In genomic region chr11:64503354-64503753, GRCh38 we compare ENCODE assay signal across 34 cellular contexts. TPM values are rescaled to one million over a fixed set of nuclear protein-coding genes. Genes with fewer than 3 reads are reported as not detected.
"Had no signal": no experiment of that assay in that cellular context is flagged by ENCODE, and none has a peak within 500 bp of the region (broad histone marks: within the 10 kb centered on the region; RNA-seq: fewer than 3 reads in every experiment).

No MANE protein-coding gene starts in this region.

- H3K4me1 ChIP-seq: gastrocnemius medialis, parathyroid adenoma, prostate gland, right atrium auricular region, sigmoid colon, testis, tibial artery had no signal

- H3K36me3 Mint-ChIP-seq: mesothelial cell of epicardium; natural killer cell treated with Interleukin-12 subunit alpha and Interleukin-12 subunit beta and Interleukin-15 and Interleukin-18, amount 100 ng/mL, for 72 hours; type B pancreatic cell had no signal

- H3K4me1 Mint-ChIP-seq: endodermal cell; mesothelial cell of epicardium; neural crest cell; stimulated activated memory B cell treated with anti-CD40 and anti-IgM and Interleukin-4, amounts not matched to agents 10 μg/mL and 1 μg/mL and 100 μg/mL, for 72 hours had no signal

- H3K79me2 ChIP-seq: parathyroid adenoma had no signal

- H3K27ac Mint-ChIP-seq: endodermal cell; mesothelial cell of epicardium; naive B cell; natural killer cell treated with Interleukin-12 subunit alpha and Interleukin-12 subunit beta and Interleukin-15 and Interleukin-18, amount 100 ng/mL, for 72 hours; stimulated activated memory B cell treated with anti-CD40 and anti-IgM and Interleukin-4, amounts not matched to agents 10 μg/mL and 1 μg/mL and 100 μg/mL, for 72 hours; type B pancreatic cell had no signal

- H3K9me3 Mint-ChIP-seq: endodermal cell; natural killer cell treated with Interleukin-12 subunit alpha and Interleukin-12 subunit beta and Interleukin-15 and Interleukin-18, amount 100 ng/mL, for 72 hours had no signal

- H3K9me3 ChIP-seq: gastrocnemius medialis, mucosa of descending colon, prostate gland, testis had no signal

- H3K27me3 ChIP-seq: dorsolateral prefrontal cortex, right atrium auricular region, testis had no signal

- DNase-seq: effector CD4-positive, alpha-beta T cell; endodermal cell; foreskin fibroblast; gastrocnemius medialis; heart left ventricle; hippocampal formation; left cardiac atrium; mesenchymal stem cell; mucosa of descending colon; naive B cell; sigmoid colon; spleen; stimulated activated CD4-positive, alpha-beta T cell treated with anti-CD3 and anti-CD28 coated beads, Interleukin-4, amount 100 ng/mL, for 4 hours; stimulated activated naive CD8-positive, alpha-beta T cell treated with anti-CD3 and anti-CD28 coated beads, Interleukin-15, Interleukin-2, amounts not matched to agents 100 U/mL and 50 U/mL, for 24 hours; substantia nigra; testis; tibial artery had no signal

- H3K4me3 Mint-ChIP-seq: endodermal cell; mesothelial cell of epicardium; naive B cell; natural killer cell treated with Interleukin-12 subunit alpha and Interleukin-12 subunit beta and Interleukin-15 and Interleukin-18, amount 100 ng/mL, for 72 hours; neural crest cell; stimulated activated memory B cell treated with anti-CD40 and anti-IgM and Interleukin-4, amounts not matched to agents 10 μg/mL and 1 μg/mL and 100 μg/mL, for 72 hours; type B pancreatic cell had no signal

- H3K36me3 ChIP-seq: gastrocnemius medialis, heart left ventricle, left lung, prostate gland, right atrium auricular region, sigmoid colon, spleen, tibial artery had no signal

- H3K4me3 ChIP-seq: dorsolateral prefrontal cortex, gastrocnemius medialis, heart left ventricle, left lung, mucosa of descending colon, prostate gland, right atrium auricular region, sigmoid colon, spleen, testis, tibial artery had no signal

- ATAC-seq: esophagus mucosa; gastrocnemius medialis; heart left ventricle; left cardiac atrium; left lung; mucosa of descending colon; natural killer cell treated with Interleukin-12 subunit alpha and Interleukin-12 subunit beta and Interleukin-15 and Interleukin-18, amount 100 ng/mL, for 72 hours; stimulated activated memory B cell treated with anti-CD40 and anti-IgM and Interleukin-4, amounts not matched to agents 10 μg/mL and 1 μg/mL and 100 μg/mL, for 72 hours; stimulated activated naive CD8-positive, alpha-beta T cell treated with anti-CD3 and anti-CD28 coated beads, Interleukin-15, Interleukin-2, amounts not matched to agents 100 U/mL and 50 U/mL, for 24 hours had no signal

- H3K9ac ChIP-seq: parathyroid adenoma had no signal

- H2AFZ ChIP-seq: parathyroid adenoma had no signal

- H3K27ac ChIP-seq: epithelial cell of prostate, gastrocnemius medialis, heart left ventricle, left lung, parathyroid adenoma, prostate gland, right atrium auricular region, sigmoid colon, spleen, testis, tibial artery had no signal

RNA-seq across cellular contexts. Expression of gene SLC22A11, which starts 52.4 kb away (rescaled TPM):
- total RNA-seq: endodermal cell; esophagus mucosa; gastrocnemius medialis; heart left ventricle; kidney epithelial cell; left cardiac atrium; left lung; lung microvascular endothelial cell; natural killer cell treated with Interleukin-12 subunit alpha and Interleukin-12 subunit beta and Interleukin-15 and Interleukin-18, amount 100 ng/mL, for 72 hours; osteoblast; prostate gland; right atrium auricular region; sigmoid colon; skeletal muscle tissue; urinary bladder had no signal
- polyA plus RNA-seq: heart left ventricle had no signal
